In the genomic region with DNA sequence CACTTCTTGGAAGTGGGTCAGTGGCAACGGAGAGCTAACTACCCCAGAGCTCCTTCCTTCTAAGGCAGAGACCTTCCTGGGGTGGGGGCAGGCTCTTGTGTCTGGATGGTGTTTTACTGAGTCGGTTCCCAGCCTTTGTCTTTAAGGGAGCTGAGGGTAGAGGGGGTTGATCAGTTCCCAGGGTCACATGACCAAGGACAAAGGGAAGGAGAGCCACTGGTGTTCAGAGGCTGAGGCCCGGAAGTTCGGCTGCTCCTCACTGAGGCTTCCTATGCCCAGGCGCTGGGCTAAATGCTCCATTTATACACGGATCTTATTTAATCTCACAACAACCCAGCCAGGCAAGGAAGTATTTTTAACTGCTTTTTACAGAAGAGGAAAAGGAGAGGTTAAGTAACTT, we compare ENCODE assay signal across 9 cellular contexts. TPM values are rescaled to one million over a fixed set of nuclear protein-coding genes. Genes with fewer than 3 reads are reported as not detected.
DNase-seq lines count a peak whose midpoint lies in the region; ATAC-seq and TF ChIP-seq lines count a peak whose summit lies in the region.
"Had no signal": no experiment of that assay in that cellular context is flagged by ENCODE, and none has a peak within 500 bp of the region (broad histone marks: within the 10 kb centered on the region; RNA-seq: fewer than 3 reads in every experiment).

No MANE protein-coding gene starts in this region.

- H3K27me3 ChIP-seq in body of pancreas (no peaks in the 10 kb centered on the region), spleen (replicated peaks in 1 of 7) (peaks cover 0 to 44% (median 13%) of the 10 kb centered on the region in 7 donors)

- no peaks in the 10 kb centered on the region for H3K9me3 ChIP-seq in body of pancreas
- no peaks in the 10 kb centered on the region for H3K9me3 ChIP-seq in spleen

- no peak for TF ChIP-seq POLR2A in body of pancreas (IDR thresholded peaks at IDR 0.05)
- TF ChIP-seq POLR2A in spleen (IDR thresholded peaks at IDR 0.05), result no peak

- no peak overlapping the region for H3K4me3 ChIP-seq in body of pancreas
- peak overlapping the region in 7 of 8 donors; percentile 17 to 68 (median 43) for H3K4me3 ChIP-seq in spleen

- ATAC-seq in body of pancreas (peak; percentile 23), GM21529 (IDR thresholded peaks at IDR 0.05; ENCODE audit: unreplicated experiment) (no peak), GM21515 (IDR thresholded peaks at IDR 0.05; ENCODE audit: unreplicated experiment) (no peak)

- H3K27ac ChIP-seq in body of pancreas (peak overlapping the region in 1 of 4 donors; percentile 7), spleen (peak overlapping the region in 7 of 8 donors; percentile 5 to 57 (median 34))

- TF ChIP-seq EP300 in Ishikawa (IDR thresholded peaks at IDR 0.05; ENCODE audit: borderline replicate concordance), result no peak

- TF ChIP-seq CTCF in body of pancreas (IDR thresholded peaks at IDR 0.05) (no peak), spleen (IDR thresholded peaks at IDR 0.05 in 8 of 11, conservative IDR thresholded peaks at IDR 0.05 in 3 of 11) (no peak)

- intact Hi-C loops in body of pancreas (cut with DNase I) (no loop called here), spleen (cut with DNase I; ENCODE audit: low total_unique reads) (no loop called here)

- TF ChIP-seq RAD21 in Ishikawa (IDR thresholded peaks at IDR 0.05; ENCODE audit: low read depth), result no peak

- H3K4me1 ChIP-seq in body of pancreas (no peaks in the 10 kb centered on the region), spleen (peaks cover 5 to 52% (median 23%) of the 10 kb centered on the region in 6 donors)

- H3K36me3 ChIP-seq in body of pancreas (replicated peaks in 1 of 2; ENCODE audit: insufficient read depth in 1 of 2, low read depth in 2 of 2) (no peaks in the 10 kb centered on the region), spleen (peaks cover 0 to 3% (median 0%) of the 10 kb centered on the region in 6 donors)

- whole genome bisulfite sequencing in body of pancreas, 2 donors, result 63 to 79% methylated on average over 6 of the region's 6 CpGs
- whole genome bisulfite sequencing in spleen, 5 donors, result 34 to 60% (median 49%) methylated on average over 5 to 6 of the region's 6 CpGs

- DNase-seq in body of pancreas (no peak), inferior parietal cortex (ENCODE audit: extremely low spot score) (peak; percentile 60), spleen (no peak), cerebellar nuclear complex (lab: John Stamatoyannopoulos, UW) (no peak), GDM1 (lab: John Stamatoyannopoulos, UW) (no peak)

TF ChIP-seq in Ishikawa, 13 proteins besides CTCF, POLR2A, EP300 and RAD21:
- TF ChIP-seq YY1 (IDR thresholded peaks at IDR 0.05; ENCODE audit: low read depth), result no peak
- TF ChIP-seq, protein P1, sequence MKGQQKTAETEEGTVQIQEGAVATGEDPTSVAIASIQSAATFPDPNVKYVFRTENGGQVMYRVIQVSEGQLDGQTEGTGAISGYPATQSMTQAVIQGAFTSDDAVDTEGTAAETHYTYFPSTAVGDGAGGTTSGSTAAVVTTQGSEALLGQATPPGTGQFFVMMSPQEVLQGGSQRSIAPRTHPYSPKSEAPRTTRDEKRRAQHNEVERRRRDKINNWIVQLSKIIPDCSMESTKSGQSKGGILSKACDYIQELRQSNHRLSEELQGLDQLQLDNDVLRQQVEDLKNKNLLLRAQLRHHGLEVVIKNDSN (IDR thresholded peaks at IDR 0.05), result peak; percentile 65
- TF ChIP-seq ZBTB7A (IDR thresholded peaks at IDR 0.05; ENCODE audit: low read depth), result no peak
- TF ChIP-seq CEBPB (IDR thresholded peaks at IDR 0.05), result no peak

RNA-seq across cellular contexts. Expression of a gene that starts 21.0 kb away (rescaled TPM):
- total RNA-seq in body of pancreas (10 to 100 TPM in 1 of 2 donors, 1 to 10 TPM in 1; 7.9 to 10.1 TPM), spleen (1 to 10 TPM in 4 of 7 donors, under 1 TPM in 3; 0.23 to 2.3 (median 1.3) TPM)
- polyA plus RNA-seq in spleen, result under 1 TPM; 0.48 to 0.98 (median 0.52) TPM
- total RNA-seq: activated CD8-positive, alpha-beta memory T cell treated with anti-CD3 and anti-CD28 coated beads for 36 hours had no signal

Comparison
In these comparisons a context has a peak if more than half of its experiments do, and no peak if none do; other contexts are left out.
1. H3K4me3 ChIP-seq: peak in spleen (7 of 8); none in body of pancreas (0 of 2).